8 cellular contexts compared by ENCODE assay signal in genomic region chr9:35115680-35116538, GRCh38. TPM values are rescaled to one million over a fixed set of nuclear protein-coding genes. Genes with fewer than 3 reads are reported as not detected.
DNase-seq lines count a peak whose midpoint lies in the region; ATAC-seq and TF ChIP-seq lines count a peak whose summit lies in the region.

ATOSB (minus strand) TSS chr9:35115862; CDS start chr9:35108274, 7,588 bp downstream.

- H3K4me1 Mint-ChIP-seq in CD14-positive monocyte = peaks cover 50% of the 10 kb centered on the region

- H3K27me3 ChIP-seq in dorsolateral prefrontal cortex (no peaks in the 10 kb centered on the region), right lobe of liver (no peaks in the 10 kb centered on the region)

- H3K27me3 Mint-ChIP-seq in CD14-positive monocyte (ENCODE audit: low read depth in 3 of 3) = peaks cover 0 to 7% (median 0%) of the 10 kb centered on the region in 3 donors

- H3K4me3 ChIP-seq in dorsolateral prefrontal cortex (peak within 1 kb of the TSS; percentile 51 to 97 (median 72)), right lobe of liver (peak within 1 kb of the TSS; percentile 47 to 64 (median 60))

- peaks cover 0 to 3% (median 0%) of the 10 kb centered on the region in 7 donors for H3K9me3 Mint-ChIP-seq in CD14-positive monocyte

- WGBS in right lobe of liver (ENCODE audit: insufficient coverage, low coverage, low lambda C conversion rate, missing lambda C conversion rate) = under 1% methylated on average over 39 of the region's 54 CpGs

- H3K36me3 Mint-ChIP-seq in CD14-positive monocyte = peaks cover 7 to 12% of the 10 kb centered on the region in 2 donors

- peak within 1 kb of the TSS; percentile 97 to 99 for H3K4me3 Mint-ChIP-seq in CD14-positive monocyte

- ATAC-seq in GM19397 (IDR thresholded peaks at IDR 0.05; ENCODE audit: unreplicated experiment) (peak; percentile 56), HG03571 (IDR thresholded peaks at IDR 0.05; ENCODE audit: unreplicated experiment) (peak; percentile 50), right lobe of liver (peak; percentile 64 to 82 (median 74))

- H3K36me3 ChIP-seq in right lobe of liver = no peaks in the 10 kb centered on the region

- no peak for TF ChIP-seq CTCF in CD14-positive monocyte (IDR thresholded peaks at IDR 0.05)
- peak in 6 of 56 donors; percentile 1 to 12 (median 5) for TF ChIP-seq CTCF in dorsolateral prefrontal cortex (IDR thresholded peaks at IDR 0.05 in 54 of 56, conservative IDR thresholded peaks at IDR 0.05 in 2 of 56; ENCODE audit: low read depth in 1 of 56, partially characterized antibody in 56 of 56)
- TF ChIP-seq CTCF in right lobe of liver (IDR thresholded peaks at IDR 0.05) = no peak

- peak within 1 kb of the TSS; percentile 99 to 100 (median 99) for H3K27ac Mint-ChIP-seq in CD14-positive monocyte

- intact Hi-C loops in CD14-positive monocyte (cut with micrococcal nuclease) (loop anchor here (2.0 to 10.0 kb wide), 7 partner anchors 46 to 451 kb away; partner anchors contain the start of genes CCL27 (in 1 of the 2), DNAJB5 (in 1 of the 2) and UNC13B (in 1 of the 2)), dorsolateral prefrontal cortex (cut with DNase I) (loop anchor here (2.0 to 10.0 kb wide), 5 partner anchors 47 to 439 kb away; partner anchors contain the start of gene UNC13B (in 1 of the 2)), right lobe of liver (cut with DNase I) (loop anchor here (5.0 to 10.0 kb wide), 2 partner anchors 141 to 149 kb away; no protein-coding TSS in a partner anchor)

- no peaks in the 10 kb centered on the region for H3K9me3 ChIP-seq in right lobe of liver

- H3K27ac ChIP-seq in dorsolateral prefrontal cortex (peak within 1 kb of the TSS in 57 of 59 donors; percentile 25 to 97 (median 82)), right lobe of liver (peak within 1 kb of the TSS; percentile 56 to 85 (median 73))

- peak; percentile 59 for TF ChIP-seq POLR2A in right lobe of liver (IDR thresholded peaks at IDR 0.05)

- peak; percentile 99 for DNase-seq in CD14-positive monocyte (ENCODE audit: low spot score)
- DNase-seq in NCI-H82 (lab: John Stamatoyannopoulos, UW) = peak; percentile 98
- peak; percentile 95 for DNase-seq in activated CD4-positive, alpha-beta T cell treated with anti-CD3 and anti-CD28 coated beads, Interleukin-2, amount 50 U/mL, for 48 hours
- peak; percentile 65 to 94 (median 86) for DNase-seq in dorsolateral prefrontal cortex
- DNase-seq in right lobe of liver = peak; percentile 98 to 99 (median 99)
- DNase-seq in stimulated activated CD4-positive, alpha-beta T cell treated with anti-CD3 and anti-CD28 coated beads, Interleukin-4, amount 100 ng/mL, for 4 hours = peak; percentile 87 to 89

- peaks cover 0 to 30% (median 10%) of the 10 kb centered on the region in 4 donors for H3K4me1 ChIP-seq in right lobe of liver

RNA-seq across cellular contexts. Expression of gene ATOSB, which starts in this region (rescaled TPM):
- polyA plus RNA-seq in CD14-positive monocyte = 10 to 100 TPM; 18.5 to 23.7 TPM
- 10 to 100 TPM; 14.2 to 30.2 (median 22.4) TPM for total RNA-seq in dorsolateral prefrontal cortex
- 1 to 10 TPM; 3.7 to 6.9 (median 5.8) TPM for total RNA-seq in right lobe of liver

Comparison
In these comparisons a context has a peak if more than half of its experiments do, and no peak if none do; other contexts are left out.
1. Peak in every context shown above with its lines: DNase-seq, ATAC-seq, H3K4me3 ChIP-seq and H3K27ac ChIP-seq.